In genomic region chr1:81954388-81955023, GRCh38 we compare ENCODE assay signal across 28 cellular contexts.
A peak's percentile ranks its signal among the peaks of the same experiment; 100 is the strongest.
DNase-seq lines count a peak whose midpoint lies in the region; FAIRE-seq and TF ChIP-seq lines count a peak whose summit lies in the region.
"Had no signal": no experiment of that assay in that cellular context is flagged by ENCODE, and none has a peak within 500 bp of the region (broad histone marks: within the 10 kb centered on the region; RNA-seq: fewer than 3 reads in every experiment).

No MANE protein-coding gene starts in this region.

- no peaks in the 10 kb centered on the region for H3K9me3 ChIP-seq in HEK293 (ENCODE audit: control insufficient read depth, insufficient read depth, low read depth, low read length)
- no peaks in the 10 kb centered on the region for H3K9me3 ChIP-seq in osteoblast (ENCODE audit: low read depth, low read length)
- H3K9me3 ChIP-seq: BLaER1 treated with 17β-estradiol and CSF1 and Interleukin-3, amounts not matched to agents 10 nM and 100 nM; Caco-2; colonic mucosa; vagina had no signal

- TF ChIP-seq CTCF in HEK293 (tag by site-specific recombination; IDR thresholded peaks at IDR 0.05) (no peak), epithelial cell of esophagus (IDR thresholded peaks at IDR 0.05; ENCODE audit: insufficient read depth, low read depth, low read length, missing control alignments) (no peak), osteoblast (IDR thresholded peaks at IDR 0.05; ENCODE audit: extremely low read depth, low read depth, low read length) (no peak)

- no peak overlapping the region for H2AFZ ChIP-seq in osteoblast (ENCODE audit: low read length)

- H3K27ac ChIP-seq in HEK293 (ENCODE audit: extremely low read depth, low read depth, low read length), result no peak overlapping the region
- H3K27ac ChIP-seq in osteoblast (ENCODE audit: low read depth, low read length), result no peak overlapping the region
- H3K27ac ChIP-seq: BLaER1 treated with 17β-estradiol and CSF1 and Interleukin-3, amounts not matched to agents 10 nM and 100 nM; breast epithelium; colonic mucosa; esophagus squamous epithelium; left lung; vagina had no signal

- DNase-seq in NCI-H2081 (lab: John Stamatoyannopoulos, UW) (peak; percentile 49 to 85), NCI-H748 treated with DMSO at 0.1 percent for 48 hours (lab: John Stamatoyannopoulos, UW) (peak; percentile 43), epithelial cell of esophagus (ENCODE audit: low read depth) (peak; percentile 5), HTR-8/SVneo (ENCODE audit: insufficient read length, low spot score) (no peak), osteoblast (ENCODE audit: insufficient read length, low spot score, missing footprints) (no peak), 8988T (no peak), H7 (no peak)
- DNase-seq: ACHN; activated CD4-positive, alpha-beta T cell treated with anti-CD3 and anti-CD28 coated beads for 4 hours; activated T-cell treated with anti-CD3 and anti-CD28 coated beads, Interleukin-2, amount 50 U/mL, for 4 hours; Caco-2; colonic mucosa; effector memory CD8-positive, alpha-beta T cell; esophagus squamous epithelium; hypothalamus; IMR-90; left lung; naive thymus-derived CD4-positive, alpha-beta T cell; NCI-H1092 treated with DMSO at 0.1 percent for 48 hours; right cardiac atrium; RPMI8226; stimulated activated CD4-positive, alpha-beta T cell treated with anti-CD3 and anti-CD28 coated beads, Interleukin-4, amount 100 ng/mL, for 24 hours; stimulated activated naive B cell treated with anti-CD40 and anti-IgM and Interleukin-4, amounts not matched to agents 10 μg/mL and 1 μg/mL and 100 μg/mL, for 72 hours had no signal

- CTCF ChIA-PET in HEK293 (lab: Yijun Ruan, JAX), result interaction anchor here (0.5 to 0.7 kb wide), 3 partner anchors 8 to 39 kb away, joined by 3 to 7 read pairs (median 4); no protein-coding TSS in a partner anchor

- H3K4me2 ChIP-seq in osteoblast (ENCODE audit: insufficient read depth, low read length), result no peak overlapping the region
- H3K4me2 ChIP-seq: BLaER1 treated with 17β-estradiol and CSF1 and Interleukin-3, amounts not matched to agents 10 nM and 100 nM had no signal

- FAIRE-seq in HTR-8/SVneo (lab: Jason Lieb, UNC), result no peak
- FAIRE-seq: GM12891 had no signal

- H3K27me3 ChIP-seq in osteoblast (ENCODE audit: insufficient read depth, low read length) (no peaks in the 10 kb centered on the region), H7 (ENCODE audit: control insufficient read depth, insufficient read depth, low read length) (no peaks in the 10 kb centered on the region)
- H3K27me3 ChIP-seq: BLaER1 treated with 17β-estradiol and CSF1 and Interleukin-3, amounts not matched to agents 10 nM and 100 nM; breast epithelium; colonic mucosa; esophagus squamous epithelium; left lung; vagina had no signal

- no peaks in the 10 kb centered on the region for H4K20me1 ChIP-seq in osteoblast (ENCODE audit: insufficient read depth, low read length)
- H4K20me1 ChIP-seq: BLaER1 treated with 17β-estradiol and CSF1 and Interleukin-3, amounts not matched to agents 10 nM and 100 nM had no signal

- H3K4me1 ChIP-seq in HEK293 (ENCODE audit: control insufficient read depth, insufficient read depth, low read length) (peaks cover 6% of the 10 kb centered on the region), osteoblast (ENCODE audit: insufficient read depth, low read length) (no peaks in the 10 kb centered on the region)
- H3K4me1 ChIP-seq: breast epithelium, Caco-2, colonic mucosa, left lung had no signal

- H3K36me3 ChIP-seq in HEK293 (ENCODE audit: control insufficient read depth in 2 of 2, insufficient read depth in 1 of 2, low read length in 2 of 2), result peaks cover 3 to 5% of the 10 kb centered on the region in 2 experiments; a peak in 2 of 3 replicates
- H3K36me3 ChIP-seq in osteoblast (ENCODE audit: insufficient read depth, low read length), result peaks cover 3% of the 10 kb centered on the region
- H3K36me3 ChIP-seq in H7 (replicated peaks; ENCODE audit: control insufficient read depth, insufficient read depth, low read length), result no peaks in the 10 kb centered on the region; the same call in 1 of the 2 replicates
- H3K36me3 ChIP-seq: BLaER1 treated with 17β-estradiol and CSF1 and Interleukin-3, amounts not matched to agents 10 nM and 100 nM; breast epithelium; colonic mucosa; left lung had no signal

- H3K79me2 ChIP-seq in osteoblast (ENCODE audit: insufficient read depth, low read length), result no peaks in the 10 kb centered on the region

- POLR2A ChIA-PET in HEK293 (lab: Yijun Ruan, JAX), result no interaction called here

- H3K4me3 ChIP-seq in HEK293 (ENCODE audit: low read depth, low read length), result no peak overlapping the region; the same call in 1 of the 2 replicates
- no peak overlapping the region for H3K4me3 ChIP-seq in epithelial cell of esophagus (ENCODE audit: low read length)
- H3K4me3 ChIP-seq in osteoblast (ENCODE audit: insufficient read depth, low read length), result no peak overlapping the region
- H3K4me3 ChIP-seq in H7 (ENCODE audit: insufficient read depth, low read depth, low read length), result no peak overlapping the region
- H3K4me3 ChIP-seq: BLaER1 treated with 17β-estradiol and CSF1 and Interleukin-3, amounts not matched to agents 10 nM and 100 nM; breast epithelium; colonic mucosa; esophagus squamous epithelium; left lung; vagina had no signal

TF ChIP-seq in HEK293, 187 proteins besides CTCF, POLR2A, EP300 and RAD21 (continues in another document):
- TF ChIP-seq ZNF362 (tag by site-specific recombination; IDR thresholded peaks at IDR 0.05) (peak; percentile 62), ZNF2 (tag by site-specific recombination; IDR thresholded peaks at IDR 0.05) (peak; percentile 71), ZNF221 (tag by site-specific recombination; IDR thresholded peaks at IDR 0.05; ENCODE audit: borderline replicate concordance) (no peak), PRDM10 (tag by site-specific recombination; IDR thresholded peaks at IDR 0.05) (peak; percentile 28; the same call in 1 of the 2 replicates), ZNF843 (tag by site-specific recombination; IDR thresholded peaks at IDR 0.05) (peak; percentile 94), OSR2 (tag by site-specific recombination; IDR thresholded peaks at IDR 0.05) (peak; percentile 64), BCL11A (tag by site-specific recombination; IDR thresholded peaks at IDR 0.05; ENCODE audit: low read depth) (peak; percentile 57; the same call in 1 of the 2 replicates), BCL6B (tag by site-specific recombination; IDR thresholded peaks at IDR 0.05) (peak; percentile 83)

Comparison
In these comparisons a context has a peak if more than half of its experiments do, and no peak if none do; other contexts are left out.
1. DNase-seq: peak in NCI-H2081 (2 of 2), NCI-H748 treated with DMSO at 0.1 percent for 48 hours (single experiment) and epithelial cell of esophagus (single experiment); none in HTR-8/SVneo (single experiment), osteoblast (single experiment), 8988T (single experiment) and H7 (single experiment).